ENCODE assay signal across 18 cellular contexts in genomic region chr5:74174366-74174765, GRCh38.
"Had no signal": no experiment of that assay in that cellular context is flagged by ENCODE, and none has a peak within 500 bp of the region (broad histone marks: within the 10 kb centered on the region; RNA-seq: fewer than 3 reads in every experiment).

No MANE protein-coding gene starts in this region.

- H3K4me1 ChIP-seq: foreskin keratinocyte, pancreas, suprapubic skin, thyroid gland had no signal

- H3K79me2 ChIP-seq: hepatocyte had no signal

- H3K9ac ChIP-seq: neural progenitor cell had no signal

- DNase-seq: effector memory CD4-positive, alpha-beta T cell; foreskin keratinocyte; head of caudate nucleus; kidney; natural killer cell; nucleus accumbens; pancreas; right cardiac atrium; stimulated activated CD4-positive, alpha-beta T cell treated with anti-CD3 and anti-CD28 coated beads, Interleukin-4, amount 100 ng/mL, for 1 hour; stimulated activated CD8-positive, alpha-beta memory T cell treated with anti-CD3 and anti-CD28 coated beads, Interleukin-4, amount 100 ng/mL, for 48 hours; stimulated activated naive CD8-positive, alpha-beta T cell treated with anti-CD3 and anti-CD28 coated beads, Interleukin-15, Interleukin-2, amounts not matched to agents 100 U/mL and 50 U/mL, for 24 hours; thyroid gland had no signal

- H3K9me3 ChIP-seq: esophagus muscularis mucosa, pancreas, suprapubic skin, thyroid gland had no signal

- H3K4me3 ChIP-seq: esophagus muscularis mucosa, hepatocyte, neural progenitor cell, pancreas, smooth muscle cell, suprapubic skin, thyroid gland had no signal

- H3K4me2 ChIP-seq: neural progenitor cell had no signal

- H3K27ac ChIP-seq: epithelial cell of prostate, esophagus muscularis mucosa, foreskin keratinocyte, neural progenitor cell, pancreas, suprapubic skin, thyroid gland had no signal

- H3K27me3 ChIP-seq: esophagus muscularis mucosa, foreskin keratinocyte, hepatocyte, neural progenitor cell, pancreas, suprapubic skin, thyroid gland had no signal

- H3K36me3 ChIP-seq: esophagus muscularis mucosa, neural progenitor cell, pancreas, suprapubic skin, thyroid gland had no signal

- H2AFZ ChIP-seq: hepatocyte, neural progenitor cell had no signal
